In the genomic region with DNA sequence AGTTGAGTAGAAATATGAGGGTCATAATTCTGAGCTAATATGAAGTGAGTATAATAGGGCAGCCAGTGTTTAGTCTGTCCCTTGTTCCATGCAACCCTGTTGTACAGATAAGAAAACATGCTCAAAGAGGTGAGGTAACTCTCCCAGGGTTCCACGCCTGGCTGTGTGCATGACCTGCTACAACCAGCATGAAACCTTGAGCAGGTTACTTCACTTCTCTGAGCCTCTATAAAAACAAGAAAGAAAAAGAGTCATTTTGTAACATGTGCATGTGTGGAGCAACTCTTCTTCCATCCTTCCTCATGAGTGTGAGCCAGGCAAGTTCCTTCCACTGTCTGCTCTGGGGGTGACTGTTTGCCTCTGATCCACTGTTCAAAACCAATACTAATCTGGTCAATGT, we compare ENCODE assay signal across 25 cellular contexts. TPM values are rescaled to one million over a fixed set of nuclear protein-coding genes. Genes with fewer than 3 reads are reported as not detected.
DNase-seq lines count a peak whose midpoint lies in the region; TF ChIP-seq lines count a peak whose summit lies in the region.
"Had no signal": no experiment of that assay in that cellular context is flagged by ENCODE, and none has a peak within 500 bp of the region (broad histone marks: within the 10 kb centered on the region; RNA-seq: fewer than 3 reads in every experiment).

No MANE protein-coding gene starts in this region.

- no peak overlapping the region for H3K4me3 ChIP-seq in mucosa of rectum (ENCODE audit: low read length in 2 of 2)
- H3K4me3 ChIP-seq: left lung, tibial nerve had no signal

- H3K4me3 Mint-ChIP-seq in endothelial cell (ENCODE audit: unreplicated experiment) = peak overlapping the region; percentile 70
- H3K4me3 Mint-ChIP-seq in type B pancreatic cell = no peak overlapping the region
- no peak overlapping the region for H3K4me3 Mint-ChIP-seq in activated CD4-positive, alpha-beta memory T cell treated with anti-CD3 and anti-CD28 coated beads, Interleukin-2, amount 10 ng/mL, durations not matched to agents 7 days and 5 days
- H3K4me3 Mint-ChIP-seq: activated CD8-positive, alpha-beta T cell treated with anti-CD3 and anti-CD28 coated beads for 36 hours; activated naive CD4-positive, alpha-beta T cell treated with anti-CD3 and anti-CD28 coated beads, Interleukin-2, amount 50 U/mL, for 24 hours; brain; CD4-positive, CD25-positive, alpha-beta regulatory T cell; immature natural killer cell; memory B cell had no signal

- H3K4me1 Mint-ChIP-seq in endothelial cell (ENCODE audit: unreplicated experiment) = peaks cover 13% of the 10 kb centered on the region
- H3K4me1 Mint-ChIP-seq in type B pancreatic cell (ENCODE audit: unreplicated experiment) = no peaks in the 10 kb centered on the region
- H3K4me1 Mint-ChIP-seq in activated CD4-positive, alpha-beta memory T cell treated with anti-CD3 and anti-CD28 coated beads, Interleukin-2, amount 10 ng/mL, durations not matched to agents 7 days and 5 days = peaks cover 6% of the 10 kb centered on the region
- H3K4me1 Mint-ChIP-seq: brain had no signal

- H3K36me3 Mint-ChIP-seq in endothelial cell (ENCODE audit: low read depth, unreplicated experiment) = peaks cover 14% of the 10 kb centered on the region
- H3K36me3 Mint-ChIP-seq in type B pancreatic cell = peaks cover 13% of the 10 kb centered on the region
- H3K36me3 Mint-ChIP-seq in activated CD4-positive, alpha-beta memory T cell treated with anti-CD3 and anti-CD28 coated beads, Interleukin-2, amount 10 ng/mL, durations not matched to agents 7 days and 5 days (ENCODE audit: low read depth) = peaks cover 14% of the 10 kb centered on the region

- TF ChIP-seq CTCF in endothelial cell (IDR thresholded peaks at IDR 0.05; ENCODE audit: unreplicated experiment) (no peak), type B pancreatic cell (conservative IDR thresholded peaks at IDR 0.05) (no peak)

- CTCF ChIA-PET in activated CD4-positive, alpha-beta memory T cell treated with anti-CD3 and anti-CD28 coated beads, Interleukin-2, amount 10 ng/mL, durations not matched to agents 7 days and 5 days (lab: Charles Lee) = no interaction called here

- H3K27me3 ChIP-seq in mucosa of rectum (ENCODE audit: control insufficient read depth in 2 of 2, insufficient read depth in 2 of 2, low read length in 2 of 2) = no peaks in the 10 kb centered on the region
- H3K27me3 ChIP-seq: left lung, tibial nerve had no signal

- no peaks in the 10 kb centered on the region for H3K9me3 ChIP-seq in mucosa of rectum (ENCODE audit: control insufficient read depth in 2 of 2, low read length in 2 of 2)
- H3K9me3 ChIP-seq: left lung had no signal

- H3K4me1 ChIP-seq in mucosa of rectum (ENCODE audit: control insufficient read depth in 2 of 2, insufficient read depth in 2 of 2, low read length in 2 of 2) = peaks cover 4 to 14% of the 10 kb centered on the region in 2 donors
- H3K4me1 ChIP-seq: tibial nerve had no signal

- no peak overlapping the region for H3K9ac ChIP-seq in mucosa of rectum (ENCODE audit: low read depth in 1 of 2, low read length in 2 of 2)

- no peaks in the 10 kb centered on the region for H3K9me3 Mint-ChIP-seq in endothelial cell (ENCODE audit: unreplicated experiment)
- no peaks in the 10 kb centered on the region for H3K9me3 Mint-ChIP-seq in type B pancreatic cell
- H3K9me3 Mint-ChIP-seq in activated CD4-positive, alpha-beta memory T cell treated with anti-CD3 and anti-CD28 coated beads, Interleukin-2, amount 10 ng/mL, durations not matched to agents 7 days and 5 days = peaks cover 2% of the 10 kb centered on the region
- H3K9me3 Mint-ChIP-seq: activated CD8-positive, alpha-beta T cell treated with anti-CD3 and anti-CD28 coated beads for 36 hours; activated naive CD4-positive, alpha-beta T cell treated with anti-CD3 and anti-CD28 coated beads, Interleukin-2, amount 50 U/mL, for 24 hours; CD4-positive, CD25-positive, alpha-beta regulatory T cell; immature natural killer cell; memory B cell had no signal

- H3K27ac Mint-ChIP-seq in endothelial cell (ENCODE audit: unreplicated experiment) (no peak overlapping the region), type B pancreatic cell (peak overlapping the region; percentile 91)
- no peak overlapping the region for H3K27ac Mint-ChIP-seq in activated CD4-positive, alpha-beta memory T cell treated with anti-CD3 and anti-CD28 coated beads, Interleukin-2, amount 10 ng/mL, durations not matched to agents 7 days and 5 days
- H3K27ac Mint-ChIP-seq: activated CD8-positive, alpha-beta T cell treated with anti-CD3 and anti-CD28 coated beads for 36 hours; activated naive CD4-positive, alpha-beta T cell treated with anti-CD3 and anti-CD28 coated beads, Interleukin-2, amount 50 U/mL, for 24 hours; brain had no signal

- no peaks in the 10 kb centered on the region for H3K36me3 ChIP-seq in mucosa of rectum (ENCODE audit: control insufficient read depth in 2 of 2, insufficient read depth in 2 of 2, low read length in 2 of 2)

- peak overlapping the region; percentile 0 to 5 for H3K27ac ChIP-seq in mucosa of rectum (ENCODE audit: low read depth in 2 of 2, low read length in 2 of 2)
- H3K27ac ChIP-seq: tibial nerve had no signal

- no peaks in the 10 kb centered on the region for H3K27me3 Mint-ChIP-seq in endothelial cell (ENCODE audit: unreplicated experiment)
- no peaks in the 10 kb centered on the region for H3K27me3 Mint-ChIP-seq in type B pancreatic cell
- H3K27me3 Mint-ChIP-seq in activated CD4-positive, alpha-beta memory T cell treated with anti-CD3 and anti-CD28 coated beads, Interleukin-2, amount 10 ng/mL, durations not matched to agents 7 days and 5 days = no peaks in the 10 kb centered on the region
- H3K27me3 Mint-ChIP-seq: activated CD8-positive, alpha-beta T cell treated with anti-CD3 and anti-CD28 coated beads for 36 hours; activated naive CD4-positive, alpha-beta T cell treated with anti-CD3 and anti-CD28 coated beads, Interleukin-2, amount 50 U/mL, for 24 hours; brain; CD4-positive, CD25-positive, alpha-beta regulatory T cell; memory B cell had no signal

- DNase-seq in NOMO-1 treated with DMSO at 0.1 percent for 48 hours (lab: John Stamatoyannopoulos, UW; ENCODE audit: unreplicated experiment) (peak; percentile 7), NOMO-1 treated with dmso at 0.1 percent for 144 hours (lab: John Stamatoyannopoulos, UW; ENCODE audit: unreplicated experiment) (no peak), endothelial cell (ENCODE audit: low spot score) (no peak), type B pancreatic cell (ENCODE audit: extremely low spot score, unreplicated experiment) (no peak), A172 (ENCODE audit: low spot score) (no peak), T-helper 2 cell (no peak)
- no peak for DNase-seq in activated CD4-positive, alpha-beta memory T cell treated with anti-CD3 and anti-CD28 coated beads, Interleukin-2, amount 10 ng/mL, durations not matched to agents 7 days and 5 days
- DNase-seq: activated CD8-positive, alpha-beta T cell treated with anti-CD3 and anti-CD28 coated beads for 36 hours; amniotic stem cell; Calu3; CD4-positive, CD25-positive, alpha-beta regulatory T cell; DMS79; HCEC 1CT; immature natural killer cell; IMR-90; left lung; NCI-H1092; NCI-H187; Right ventricle myocardium superior; stimulated activated CD4-positive, alpha-beta T cell treated with anti-CD3 and anti-CD28 coated beads, Interleukin-4, amount 100 ng/mL, for 24 hours had no signal

- POLR2A ChIA-PET in activated CD4-positive, alpha-beta memory T cell treated with anti-CD3 and anti-CD28 coated beads, Interleukin-2, amount 10 ng/mL, durations not matched to agents 7 days and 5 days (lab: Charles Lee) = interaction anchor here (1.7 kb wide), 1 partner anchor 22 kb away, joined by 4 read pairs; a partner anchor contains a TSS

RNA-seq across cellular contexts. Expression of a gene that starts 21.7 kb away (rescaled TPM):
- total RNA-seq in endothelial cell (ENCODE audit: unreplicated experiment) = 44.2 TPM
- 31.7 and 34.3 TPM in 2 replicates for total RNA-seq in type B pancreatic cell (ENCODE audit: low replicate concordance)
- 10 to 100 TPM; 13.0 to 14.9 TPM for total RNA-seq in activated CD4-positive, alpha-beta memory T cell treated with anti-CD3 and anti-CD28 coated beads, Interleukin-2, amount 10 ng/mL, durations not matched to agents 7 days and 5 days
- 21.9 and 25.9 TPM in 2 replicates for total RNA-seq in A172 (2014; rRNA removed; shearing (Covaris generic))

RNA-seq across cellular contexts. Expression of a gene that starts 30.8 kb away (rescaled TPM):
- total RNA-seq in endothelial cell (ENCODE audit: unreplicated experiment) = 1.8 TPM
- total RNA-seq in type B pancreatic cell (ENCODE audit: low replicate concordance) = 1.5 and 2.8 TPM in 2 replicates
- 1 to 10 TPM; 2.9 to 4.3 TPM for total RNA-seq in activated CD4-positive, alpha-beta memory T cell treated with anti-CD3 and anti-CD28 coated beads, Interleukin-2, amount 10 ng/mL, durations not matched to agents 7 days and 5 days
- total RNA-seq in A172 (2014; rRNA removed; shearing (Covaris generic)) = not detected in 2 replicates

RNA-seq across cellular contexts. Expression of a gene that starts 30.9 kb away (rescaled TPM):
- total RNA-seq in endothelial cell (ENCODE audit: unreplicated experiment) (9.9 TPM), type B pancreatic cell (ENCODE audit: low replicate concordance) (12.2 and 18.8 TPM in 2 replicates)
- 1 to 10 TPM; 7.4 to 8.1 TPM for total RNA-seq in activated CD4-positive, alpha-beta memory T cell treated with anti-CD3 and anti-CD28 coated beads, Interleukin-2, amount 10 ng/mL, durations not matched to agents 7 days and 5 days
- total RNA-seq in A172 (2014; rRNA removed; shearing (Covaris generic)) = 1.7 TPM in 1 of 2 replicates, not detected in the other

RNA-seq across cellular contexts. Expression of a gene that starts 36.6 kb away (rescaled TPM):
- total RNA-seq in endothelial cell (ENCODE audit: unreplicated experiment) (1.2 TPM), type B pancreatic cell (ENCODE audit: low replicate concordance) (4.7 and 6.5 TPM in 2 replicates)
- total RNA-seq in activated CD4-positive, alpha-beta memory T cell treated with anti-CD3 and anti-CD28 coated beads, Interleukin-2, amount 10 ng/mL, durations not matched to agents 7 days and 5 days = 10 to 100 TPM; 12.2 to 14.0 TPM
- total RNA-seq in A172 (2014; rRNA removed; shearing (Covaris generic)) = 5.7 and 12.9 TPM in 2 replicates

RNA-seq across cellular contexts. Expression of a gene that starts 37.3 kb away (rescaled TPM):
- 27.1 TPM for total RNA-seq in endothelial cell (ENCODE audit: unreplicated experiment)
- total RNA-seq in type B pancreatic cell (ENCODE audit: low replicate concordance) = 19.9 and 31.6 TPM in 2 replicates
- total RNA-seq in activated CD4-positive, alpha-beta memory T cell treated with anti-CD3 and anti-CD28 coated beads, Interleukin-2, amount 10 ng/mL, durations not matched to agents 7 days and 5 days = 10 to 100 TPM; 43.5 to 44.1 TPM
- total RNA-seq in A172 (2014; rRNA removed; shearing (Covaris generic)) = 43.0 and 73.8 TPM in 2 replicates
